In genomic region chr18:58100154-58100553, GRCh38 we compare ENCODE assay signal across 16 cellular contexts. TPM values are rescaled to one million over a fixed set of nuclear protein-coding genes. Genes with fewer than 3 reads are reported as not detected.
A peak's percentile ranks its signal among the peaks of the same experiment; 100 is the strongest.
DNase-seq lines count a peak whose midpoint lies in the region; ATAC-seq and TF ChIP-seq lines count a peak whose summit lies in the region.
"Had no signal": no experiment of that assay in that cellular context is flagged by ENCODE, and none has a peak within 500 bp of the region (broad histone marks: within the 10 kb centered on the region; RNA-seq: fewer than 3 reads in every experiment).

No MANE protein-coding gene starts in this region.

- TF ChIP-seq POLR2A in thyroid gland (IDR thresholded peaks at IDR 0.05), result no peak

- 76 to 88% methylated on average over 3 of the region's 3 CpGs for WGBS in thyroid gland, 2 donors

- peaks cover 3% of the 10 kb centered on the region for H3K36me3 Mint-ChIP-seq in T-helper 17 cell (ENCODE audit: low read depth)
- no peaks in the 10 kb centered on the region for H3K36me3 Mint-ChIP-seq in activated T-helper 17 cell treated with anti-CD3 and anti-CD28 coated beads, Interleukin-2, amount 50 U/mL, for 72 hours (ENCODE audit: low read depth)
- H3K36me3 Mint-ChIP-seq: activated naive CD4-positive, alpha-beta T cell treated with anti-CD3 and anti-CD28 coated beads, Interleukin-2, amount 50 U/mL, for 72 hours had no signal

- no peak overlapping the region for H3K4me2 ChIP-seq in PC-9

- peak; percentile 42 for ATAC-seq in HG02884 (IDR thresholded peaks at IDR 0.05; ENCODE audit: unreplicated experiment)
- ATAC-seq in T-helper 17 cell, result no peak
- ATAC-seq in activated T-helper 17 cell treated with anti-CD3 and anti-CD28 coated beads, Interleukin-2, amount 50 U/mL, for 72 hours (replicated peaks), result no peak
- ATAC-seq: activated naive CD4-positive, alpha-beta T cell treated with anti-CD3 and anti-CD28 coated beads, Interleukin-2, amount 50 U/mL, for 72 hours; upper lobe of right lung had no signal

- H3K27ac ChIP-seq in PC-9, result peak overlapping the region; percentile 16; the same call in 1 of the 2 replicates
- peak overlapping the region in 2 of 3 donors; percentile 47 to 59 for H3K27ac ChIP-seq in thyroid gland
- H3K27ac ChIP-seq: upper lobe of right lung had no signal

- H3K9me3 ChIP-seq in PC-9 (ENCODE audit: insufficient read depth, low read depth) (no peaks in the 10 kb centered on the region), thyroid gland (no peaks in the 10 kb centered on the region), T-helper 17 cell (ENCODE audit: control insufficient read depth, low read length, poor library complexity, severe bottlenecking) (no peaks in the 10 kb centered on the region)
- H3K9me3 ChIP-seq: upper lobe of right lung had no signal

- peaks cover 16% of the 10 kb centered on the region for H3K4me1 Mint-ChIP-seq in T-helper 17 cell
- H3K4me1 Mint-ChIP-seq in activated T-helper 17 cell treated with anti-CD3 and anti-CD28 coated beads, Interleukin-2, amount 50 U/mL, for 72 hours, result peaks cover 6% of the 10 kb centered on the region

- H3F3A ChIP-seq in PC-9 (ENCODE audit: insufficient read depth, low read depth), result peaks cover 14% of the 10 kb centered on the region; the same call in 1 of the 2 replicates

- CTCF ChIA-PET in PC-9 (lab: Charles Lee), result no interaction called here

- H3K4me1 ChIP-seq in PC-9 (replicated peaks; ENCODE audit: insufficient read depth) (peaks cover 28% of the 10 kb centered on the region), thyroid gland (peaks cover 59 to 78% of the 10 kb centered on the region in 2 donors)

- no peak overlapping the region for H3K4me3 Mint-ChIP-seq in T-helper 17 cell
- H3K4me3 Mint-ChIP-seq in activated T-helper 17 cell treated with anti-CD3 and anti-CD28 coated beads, Interleukin-2, amount 50 U/mL, for 72 hours, result no peak overlapping the region

- H3K27ac Mint-ChIP-seq in T-helper 17 cell, result no peak overlapping the region
- H3K27ac Mint-ChIP-seq in activated T-helper 17 cell treated with anti-CD3 and anti-CD28 coated beads, Interleukin-2, amount 50 U/mL, for 72 hours, result no peak overlapping the region
- H3K27ac Mint-ChIP-seq: activated naive CD4-positive, alpha-beta T cell treated with anti-CD3 and anti-CD28 coated beads, Interleukin-2, amount 50 U/mL, for 72 hours had no signal

- POLR2A ChIA-PET in PC-9 (lab: Charles Lee; ENCODE audit: unreplicated experiment), result no interaction called here

- DNase-seq in NCI-H1417 (lab: John Stamatoyannopoulos, UW) (peak; percentile 44 to 86 (median 49)), NCI-H1417 treated with DMSO at 0.1 percent for 48 hours (lab: John Stamatoyannopoulos, UW) (no peak), PC-9 (no peak), thyroid gland (no peak), T-helper 17 cell (no peak), GM13976 (ENCODE audit: low spot score) (no peak)
- DNase-seq: Calu3; hippocampal formation; NCI-H1048; NCI-H524 treated with DMSO at 0.1 percent for 48 hours; stimulated activated CD4-positive, alpha-beta T cell treated with anti-CD3 and anti-CD28 coated beads, Interleukin-12 subunit alpha, Interleukin-12 subunit beta, amount 100 ng/mL, for 4 hours; T-helper 9 cell; upper lobe of right lung had no signal

- H3K4me3 ChIP-seq in PC-9 (no peak overlapping the region), thyroid gland (replicated peaks in 1 of 3) (no peak overlapping the region)
- H3K4me3 ChIP-seq: upper lobe of right lung had no signal

- H3K9me2 ChIP-seq in PC-9 (ENCODE audit: insufficient read depth), result no peaks in the 10 kb centered on the region

- peaks cover 28% of the 10 kb centered on the region for H3K27me3 Mint-ChIP-seq in T-helper 17 cell
- peaks cover 17% of the 10 kb centered on the region for H3K27me3 Mint-ChIP-seq in activated T-helper 17 cell treated with anti-CD3 and anti-CD28 coated beads, Interleukin-2, amount 50 U/mL, for 72 hours

- peaks cover 60% of the 10 kb centered on the region for H3K79me2 ChIP-seq in PC-9 (ENCODE audit: low read depth)

- H3K36me3 ChIP-seq in PC-9 (ENCODE audit: low read depth), result no peaks in the 10 kb centered on the region; the same call in 1 of the 2 replicates
- H3K36me3 ChIP-seq in thyroid gland, result no peaks in the 10 kb centered on the region
- H3K36me3 ChIP-seq: upper lobe of right lung had no signal

- intact Hi-C loops in PC-9 (cut with micrococcal nuclease; ENCODE audit: unreplicated experiment), result no loop called here
- intact Hi-C loops in thyroid gland (cut with DNase I), result no loop called here

- H3K27me3 ChIP-seq in PC-9 (ENCODE audit: insufficient read depth, low read depth) (no peaks in the 10 kb centered on the region), thyroid gland (no peaks in the 10 kb centered on the region)
- H3K27me3 ChIP-seq: upper lobe of right lung had no signal

- in situ Hi-C loops in GM13976 (cut with MboI; ENCODE audit: low sequenced_read_pairs, unreplicated experiment), result loop anchor here (25.0 kb wide), 1 partner anchor 463 kb away; no protein-coding TSS in a partner anchor

- no peak for TF ChIP-seq CTCF in PC-9 (conservative IDR thresholded peaks at IDR 0.05)
- TF ChIP-seq CTCF in thyroid gland (IDR thresholded peaks at IDR 0.05), result no peak
- TF ChIP-seq CTCF in GM13976 (IDR thresholded peaks at IDR 0.05; ENCODE audit: borderline replicate concordance, control extremely low read depth, extremely low read depth, insufficient read depth, missing control alignments), result no peak

- BruUV-seq in PC-9 (replicated peaks; lab: Mats Ljungman, UMichigan), result no TSS peak

- no peak overlapping the region for H2AFZ ChIP-seq in PC-9

- H3K9me3 Mint-ChIP-seq in activated T-helper 17 cell treated with anti-CD3 and anti-CD28 coated beads, Interleukin-2, amount 50 U/mL, for 72 hours, result no peaks in the 10 kb centered on the region
- H3K9me3 Mint-ChIP-seq: activated naive CD4-positive, alpha-beta T cell treated with anti-CD3 and anti-CD28 coated beads, Interleukin-2, amount 50 U/mL, for 72 hours had no signal

- no peaks in the 10 kb centered on the region for H4K20me1 ChIP-seq in PC-9 (ENCODE audit: insufficient read depth)

RNA-seq across cellular contexts. Expression of gene NEDD4L, which starts 56.1 kb away (rescaled TPM):
- total RNA-seq in PC-9 (2021) (57.4 and 58.9 TPM in 2 replicates), thyroid gland (100 to 1,000 TPM in 1 of 4 donors, 10 to 100 TPM in 3; 61.5 to 105 (median 78.0) TPM), T-helper 17 cell (10 to 100 TPM in 1 of 2 donors, 1 to 10 TPM in 1; 9.8 to 22.4 TPM)
- total RNA-seq in activated T-helper 17 cell treated with anti-CD3 and anti-CD28 coated beads, Interleukin-2, amount 50 U/mL, for 72 hours, result 1 to 10 TPM; 6.5 to 8.0 TPM

Comparison
In these comparisons a context has a peak if more than half of its experiments do, and no peak if none do; other contexts are left out.
1. DNase-seq: peak in NCI-H1417 (3 of 3); none in NCI-H1417 treated with DMSO at 0.1 percent for 48 hours (single experiment), PC-9 (0 of 2), thyroid gland (0 of 2), T-helper 17 cell (0 of 3) and GM13976 (single experiment).